Comparison of ENCODE assay signal across 9 cellular contexts in genomic region chr9:127966416-127967150, GRCh38. TPM values are rescaled to one million over a fixed set of nuclear protein-coding genes. Genes with fewer than 3 reads are reported as not detected.
DNase-seq lines count a peak whose midpoint lies in the region; ATAC-seq and TF ChIP-seq lines count a peak whose summit lies in the region.
"Had no signal": no experiment of that assay in that cellular context is flagged by ENCODE, and none has a peak within 500 bp of the region (broad histone marks: within the 10 kb centered on the region; RNA-seq: fewer than 3 reads in every experiment).

No MANE protein-coding gene starts in this region.

- H3K27ac ChIP-seq in ACC112 (ENCODE audit: low read depth, low read length) (peak overlapping the region; percentile 72), caudate nucleus (ENCODE audit: low read depth, low read length) (peak overlapping the region; percentile 98)

- H3K4me3 ChIP-seq in ACC112 (ENCODE audit: low read depth, low read length), result no peak overlapping the region

- ATAC-seq in HG03097 (IDR thresholded peaks at IDR 0.05; ENCODE audit: low FRiP score, unreplicated experiment) (no peak), HG03439 (IDR thresholded peaks at IDR 0.05; ENCODE audit: unreplicated experiment) (no peak)

- no peaks in the 10 kb centered on the region for H3K9me3 Mint-ChIP-seq in HFFc6
- H3K9me3 Mint-ChIP-seq in nephron, result no peaks in the 10 kb centered on the region
- peaks cover 8% of the 10 kb centered on the region for H3K9me3 Mint-ChIP-seq in glutamatergic neuron (ENCODE audit: unreplicated experiment)

- no peak for DNase-seq in HFFc6
- no peak for DNase-seq in caudate nucleus (lab: John Stamatoyannopoulos, UW)
- no peak for DNase-seq in GM13977 (ENCODE audit: low spot score)
- DNase-seq in glutamatergic neuron, result no peak
- DNase-seq: NCI-H1048 had no signal

- in situ Hi-C loops in GM13977 (cut with MboI; ENCODE audit: low pct_unique_long_range_greater_than_20kb, low sequenced_read_pairs, unreplicated experiment), result no loop called here

- H3K27me3 Mint-ChIP-seq in HFFc6 (ENCODE audit: insufficient read depth) (peaks cover 3% of the 10 kb centered on the region), nephron (ENCODE audit: low read depth) (no peaks in the 10 kb centered on the region), glutamatergic neuron (ENCODE audit: unreplicated experiment) (peaks cover 13% of the 10 kb centered on the region)

- H2AFZ ChIP-seq in ACC112 (ENCODE audit: low read length, unreplicated experiment), result no peak overlapping the region

- no peaks in the 10 kb centered on the region for H3K27me3 ChIP-seq in ACC112 (ENCODE audit: insufficient read depth, low read length)

- no peak overlapping the region for H3K4me3 Mint-ChIP-seq in HFFc6
- no peak overlapping the region for H3K4me3 Mint-ChIP-seq in nephron
- no peak overlapping the region for H3K4me3 Mint-ChIP-seq in glutamatergic neuron (ENCODE audit: unreplicated experiment)

- H3K27ac Mint-ChIP-seq in HFFc6 (peak overlapping the region; percentile 88), nephron (peak overlapping the region; percentile 94 to 95 (median 95)), glutamatergic neuron (ENCODE audit: unreplicated experiment) (no peak overlapping the region)

- H3K4me1 Mint-ChIP-seq in HFFc6 (ENCODE audit: low read depth) (peaks cover 82% of the 10 kb centered on the region), nephron (peaks cover 76% of the 10 kb centered on the region), glutamatergic neuron (ENCODE audit: low read depth, unreplicated experiment) (peaks cover 23% of the 10 kb centered on the region)

- peaks cover 28% of the 10 kb centered on the region for H3K79me2 ChIP-seq in ACC112 (ENCODE audit: control insufficient read depth, insufficient read depth, low read length, unreplicated experiment)

- H3K36me3 Mint-ChIP-seq in HFFc6 (ENCODE audit: low read depth) (no peaks in the 10 kb centered on the region), nephron (ENCODE audit: low read depth) (peaks cover under 1% of the 10 kb centered on the region), glutamatergic neuron (ENCODE audit: unreplicated experiment) (no peaks in the 10 kb centered on the region)

- no peaks in the 10 kb centered on the region for H3K36me3 ChIP-seq in ACC112 (ENCODE audit: insufficient read depth, low read length)

- TF ChIP-seq CTCF in HFFc6 (IDR thresholded peaks at IDR 0.05) (no peak), nephron (IDR thresholded peaks at IDR 0.05; ENCODE audit: unreplicated experiment in 3 of 3) (no peak), GM13977 (IDR thresholded peaks at IDR 0.05; ENCODE audit: extremely low read depth, insufficient read depth, missing control alignments) (no peak), glutamatergic neuron (IDR thresholded peaks at IDR 0.05; ENCODE audit: partially characterized antibody, unreplicated experiment) (no peak)

- peaks cover 63% of the 10 kb centered on the region for H3K4me1 ChIP-seq in ACC112 (ENCODE audit: control insufficient read depth, insufficient read depth, low read length, unreplicated experiment)

RNA-seq across cellular contexts. Expression of gene EEIG1, which starts 14.2 kb away (rescaled TPM):
- total RNA-seq in HFFc6 (2021; fragmentation: NEBNext Ultra II Directional; extraction: Animal tissue kit (Norgen Biotek cat#: 25700)), result 10 to 100 TPM; 26.7 to 35.4 (median 29.3) TPM
- 15.8 TPM for total RNA-seq in glutamatergic neuron (ENCODE audit: unreplicated experiment)

RNA-seq across cellular contexts. Expression of gene DPM2, which starts 28.9 kb away (rescaled TPM):
- 10 to 100 TPM; 42.5 to 49.6 (median 47.1) TPM for total RNA-seq in HFFc6 (2021; fragmentation: NEBNext Ultra II Directional; extraction: Animal tissue kit (Norgen Biotek cat#: 25700))
- total RNA-seq in glutamatergic neuron (ENCODE audit: unreplicated experiment), result 35.3 TPM

RNA-seq across cellular contexts. Expression of gene PIP5KL1, which starts 36.0 kb away (rescaled TPM):
- 1 to 10 TPM; 1.7 to 3.1 (median 2.1) TPM for total RNA-seq in HFFc6 (2021; fragmentation: NEBNext Ultra II Directional; extraction: Animal tissue kit (Norgen Biotek cat#: 25700))
- total RNA-seq in glutamatergic neuron (ENCODE audit: unreplicated experiment), result 11.9 TPM

RNA-seq across cellular contexts. Expression of gene ST6GALNAC4, which starts 49.7 kb away (rescaled TPM):
- total RNA-seq in HFFc6 (2021; fragmentation: NEBNext Ultra II Directional; extraction: Animal tissue kit (Norgen Biotek cat#: 25700)), result 10 to 100 TPM; 22.9 to 33.4 (median 27.7) TPM
- total RNA-seq in glutamatergic neuron (ENCODE audit: unreplicated experiment), result 15.8 TPM
